In genomic region chr2:54106631-54107454, GRCh38 we compare ENCODE assay signal across 1 cellular context.
TF ChIP-seq lines count a peak whose summit lies in the region.

No MANE protein-coding gene starts in this region.

TF ChIP-seq in GM12878, 131 proteins besides CTCF, POLR2A, EP300 and RAD21 (continued from another document):
- TF ChIP-seq, protein P1, sequence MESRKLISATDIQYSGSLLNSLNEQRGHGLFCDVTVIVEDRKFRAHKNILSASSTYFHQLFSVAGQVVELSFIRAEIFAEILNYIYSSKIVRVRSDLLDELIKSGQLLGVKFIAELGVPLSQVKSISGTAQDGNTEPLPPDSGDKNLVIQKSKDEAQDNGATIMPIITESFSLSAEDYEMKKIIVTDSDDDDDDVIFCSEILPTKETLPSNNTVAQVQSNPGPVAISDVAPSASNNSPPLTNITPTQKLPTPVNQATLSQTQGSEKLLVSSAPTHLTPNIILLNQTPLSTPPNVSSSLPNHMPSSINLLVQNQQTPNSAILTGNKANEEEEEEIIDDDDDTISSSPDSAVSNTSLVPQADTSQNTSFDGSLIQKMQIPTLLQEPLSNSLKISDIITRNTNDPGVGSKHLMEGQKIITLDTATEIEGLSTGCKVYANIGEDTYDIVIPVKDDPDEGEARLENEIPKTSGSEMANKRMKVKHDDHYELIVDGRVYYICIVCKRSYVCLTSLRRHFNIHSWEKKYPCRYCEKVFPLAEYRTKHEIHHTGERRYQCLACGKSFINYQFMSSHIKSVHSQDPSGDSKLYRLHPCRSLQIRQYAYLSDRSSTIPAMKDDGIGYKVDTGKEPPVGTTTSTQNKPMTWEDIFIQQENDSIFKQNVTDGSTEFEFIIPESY (IDR thresholded peaks at IDR 0.05), result peak; percentile 81
